8 cellular contexts compared by ENCODE assay signal in genomic region chr1:209248649-209249279, GRCh38.
DNase-seq lines count a peak whose midpoint lies in the region; ATAC-seq and TF ChIP-seq lines count a peak whose summit lies in the region.

No MANE protein-coding gene starts in this region.

- no peaks in the 10 kb centered on the region for H3K4me1 ChIP-seq in CD8-positive, alpha-beta T cell (ENCODE audit: insufficient read depth, low read length)
- H3K4me1 ChIP-seq in thoracic aorta (ENCODE audit: control insufficient read depth in 1 of 2, low read depth in 2 of 2), result no peaks in the 10 kb centered on the region

- H3K9me3 Mint-ChIP-seq in CD8-positive, alpha-beta T cell, result no peaks in the 10 kb centered on the region
- H3K9me3 Mint-ChIP-seq in effector memory CD8-positive, alpha-beta T cell, result no peaks in the 10 kb centered on the region

- no peaks in the 10 kb centered on the region for H3K27me3 ChIP-seq in CD8-positive, alpha-beta T cell (ENCODE audit: insufficient read depth, low read length)
- peaks cover 6% of the 10 kb centered on the region for H3K27me3 ChIP-seq in WERI-Rb-1 (ENCODE audit: insufficient read depth, low read depth, severe bottlenecking)
- H3K27me3 ChIP-seq in thoracic aorta (replicated peaks; ENCODE audit: insufficient read depth), result no peaks in the 10 kb centered on the region

- intact Hi-C loops in CD8-positive, alpha-beta T cell (cut with DNase I, micrococcal nuclease), result loop anchor here in 1 of 2 experiments (5.0 kb wide), 2 partner anchors 596 to 1226 kb away; no protein-coding TSS in a partner anchor

- no peaks in the 10 kb centered on the region for H3K27me3 Mint-ChIP-seq in CD8-positive, alpha-beta T cell (ENCODE audit: low read depth)
- H3K27me3 Mint-ChIP-seq in effector memory CD8-positive, alpha-beta T cell, result peaks cover 0 to 7% of the 10 kb centered on the region in 2 donors

- POLR2A ChIA-PET in CD8-positive, alpha-beta T cell (lab: Charles Lee), result no interaction called here

- no peak overlapping the region for H3K4me3 ChIP-seq in CD8-positive, alpha-beta T cell (ENCODE audit: low read depth, low read length)
- H3K4me3 ChIP-seq in WERI-Rb-1 (ENCODE audit: low read depth, low read length) (no peak overlapping the region), thoracic aorta (no peak overlapping the region)

- TF ChIP-seq CTCF in CD8-positive, alpha-beta T cell (IDR thresholded peaks at IDR 0.05), result peak; percentile 93
- peak; percentile 78 for TF ChIP-seq CTCF in WERI-Rb-1 (IDR thresholded peaks at IDR 0.05; ENCODE audit: low read depth, low read length)
- peak; percentile 82 for TF ChIP-seq CTCF in thoracic aorta (IDR thresholded peaks at IDR 0.05)

- H3K27ac Mint-ChIP-seq in CD8-positive, alpha-beta T cell, result no peak overlapping the region
- H3K27ac Mint-ChIP-seq in effector memory CD8-positive, alpha-beta T cell, result no peak overlapping the region

- CTCF ChIA-PET in CD8-positive, alpha-beta T cell (lab: Charles Lee), result interaction anchor here (1.0 to 2.3 kb wide), 9 partner anchors 9 to 1226 kb away, joined by 3 to 11 read pairs (median 3); no protein-coding TSS in a partner anchor

- H3K9me3 ChIP-seq in CD8-positive, alpha-beta T cell (ENCODE audit: low read length), result no peaks in the 10 kb centered on the region
- H3K9me3 ChIP-seq in WERI-Rb-1 (ENCODE audit: severe bottlenecking) (no peaks in the 10 kb centered on the region), thoracic aorta (no peaks in the 10 kb centered on the region)

- peak in 3 of 7 experiments; percentile 19 to 32 (median 30) for DNase-seq in CD8-positive, alpha-beta T cell
- peak; percentile 74 for DNase-seq in NCI-H2107 (lab: John Stamatoyannopoulos, UW)
- DNase-seq in WERI-Rb-1, result peak; percentile 55
- peak; percentile 9 to 35 (median 35) for DNase-seq in effector memory CD8-positive, alpha-beta T cell
- peak; percentile 61 for DNase-seq in midbrain (lab: John Stamatoyannopoulos, UW)
- DNase-seq in thoracic aorta (ENCODE audit: low spot score), result no peak

- H3K4me1 Mint-ChIP-seq in CD8-positive, alpha-beta T cell (ENCODE audit: low read depth), result no peaks in the 10 kb centered on the region
- no peaks in the 10 kb centered on the region for H3K4me1 Mint-ChIP-seq in effector memory CD8-positive, alpha-beta T cell (ENCODE audit: low read depth in 2 of 2)

- no peak overlapping the region for H3K27ac ChIP-seq in CD8-positive, alpha-beta T cell (ENCODE audit: low read depth, low read length)
- H3K27ac ChIP-seq in WERI-Rb-1 (no peak overlapping the region), thoracic aorta (no peak overlapping the region)

- H3K36me3 ChIP-seq in CD8-positive, alpha-beta T cell (ENCODE audit: insufficient read depth, low read length), result no peaks in the 10 kb centered on the region
- no peaks in the 10 kb centered on the region for H3K36me3 ChIP-seq in WERI-Rb-1
- H3K36me3 ChIP-seq in thoracic aorta, result no peaks in the 10 kb centered on the region

- no peaks in the 10 kb centered on the region for H3K36me3 Mint-ChIP-seq in CD8-positive, alpha-beta T cell
- H3K36me3 Mint-ChIP-seq in effector memory CD8-positive, alpha-beta T cell (ENCODE audit: insufficient read depth), result no peaks in the 10 kb centered on the region

- no peak for ATAC-seq in CD8-positive, alpha-beta T cell
- ATAC-seq in GM18907 (IDR thresholded peaks at IDR 0.05; ENCODE audit: unreplicated experiment) (peak; percentile 89), HG03108 (IDR thresholded peaks at IDR 0.05; ENCODE audit: unreplicated experiment) (peak; percentile 82), thoracic aorta (ENCODE audit: insufficient number of reproducible peaks, low FRiP score, low read depth) (peak; percentile 71)
- ATAC-seq in effector memory CD8-positive, alpha-beta T cell (replicated peaks), result peak; percentile 37

- H3K4me3 Mint-ChIP-seq in CD8-positive, alpha-beta T cell, result no peak overlapping the region
- H3K4me3 Mint-ChIP-seq in effector memory CD8-positive, alpha-beta T cell, result no peak overlapping the region
